ENCODE assay signal across 13 cellular contexts in genomic region chr16:89761304-89761922, GRCh38. TPM values are rescaled to one million over a fixed set of nuclear protein-coding genes. Genes with fewer than 3 reads are reported as not detected.
DNase-seq lines count a peak whose midpoint lies in the region; ATAC-seq lines count a peak whose summit lies in the region.
"Had no signal": no experiment of that assay in that cellular context is flagged by ENCODE, and none has a peak within 500 bp of the region (broad histone marks: within the 10 kb centered on the region; RNA-seq: fewer than 3 reads in every experiment).

No MANE protein-coding gene starts in this region.

- H3K4me1 ChIP-seq in BLaER1, result peaks cover 49% of the 10 kb centered on the region

- no peak for ATAC-seq in activated naive CD4-positive, alpha-beta T cell treated with anti-CD3 and anti-CD28 coated beads, Interleukin-2, amount 50 U/mL, for 72 hours
- ATAC-seq in naive B cell (ENCODE audit: low read depth in 2 of 2) (no peak), GM19023 (IDR thresholded peaks at IDR 0.05; ENCODE audit: unreplicated experiment) (no peak)

- peak overlapping the region; percentile 62 for H3K4me2 ChIP-seq in BLaER1

- no peak for DNase-seq in activated naive CD4-positive, alpha-beta T cell treated with anti-CD3 and anti-CD28 coated beads, Interleukin-2, amount 50 U/mL, for 72 hours (ENCODE audit: low spot score in 2 of 2)
- DNase-seq in naive B cell (peak; percentile 12), NCI-H446 treated with DMSO at 0.1 percent for 48 hours (lab: John Stamatoyannopoulos, UW) (no peak), NCI-H1048 (lab: John Stamatoyannopoulos, UW) (no peak)
- no peak for DNase-seq in activated effector memory CD4-positive, alpha-beta T cell treated with Interleukin-2 at 50 U/mL for 16 hours
- DNase-seq: H7, NCI-H1417, NCI-H2227 treated with DMSO at 0.1 percent for 48 hours, occipital lobe, substantia nigra had no signal

- peak overlapping the region; percentile 56 for H3K27ac ChIP-seq in BLaER1

- H3K36me3 ChIP-seq in BLaER1, result peaks cover 90% of the 10 kb centered on the region

- H3K9me3 Mint-ChIP-seq in activated naive CD4-positive, alpha-beta T cell treated with anti-CD3 and anti-CD28 coated beads, Interleukin-2, amount 50 U/mL, for 72 hours, result no peaks in the 10 kb centered on the region
- no peaks in the 10 kb centered on the region for H3K9me3 Mint-ChIP-seq in naive B cell

- no peaks in the 10 kb centered on the region for H3K9me3 ChIP-seq in BLaER1

- peaks cover 39 to 46% of the 10 kb centered on the region in 2 donors for H3K36me3 Mint-ChIP-seq in activated naive CD4-positive, alpha-beta T cell treated with anti-CD3 and anti-CD28 coated beads, Interleukin-2, amount 50 U/mL, for 72 hours
- H3K36me3 Mint-ChIP-seq in naive B cell, result peaks cover 0 to 7% of the 10 kb centered on the region in 2 donors

- H3K27me3 Mint-ChIP-seq in naive B cell, result no peaks in the 10 kb centered on the region

- peaks cover 30 to 62% (median 47%) of the 10 kb centered on the region in 3 donors for H3K4me1 Mint-ChIP-seq in naive B cell

- peak overlapping the region; percentile 52 to 87 for H3K27ac Mint-ChIP-seq in activated naive CD4-positive, alpha-beta T cell treated with anti-CD3 and anti-CD28 coated beads, Interleukin-2, amount 50 U/mL, for 72 hours
- peak overlapping the region; percentile 90 to 97 (median 93) for H3K27ac Mint-ChIP-seq in naive B cell

- peak overlapping the region; percentile 78 to 94 (median 86) for H3K4me3 Mint-ChIP-seq in naive B cell

- H4K20me1 ChIP-seq in BLaER1, result no peaks in the 10 kb centered on the region

- H3K27me3 ChIP-seq in BLaER1, result no peaks in the 10 kb centered on the region

- H3K9ac ChIP-seq in BLaER1, result peak overlapping the region; percentile 39

- H3K4me3 ChIP-seq in BLaER1, result peak overlapping the region; percentile 27; the same call in 1 of the 2 replicates
- peak overlapping the region; percentile 25; the same call in 1 of the 2 replicates for H3K4me3 ChIP-seq in GM08714 (ENCODE audit: low read length)

RNA-seq across cellular contexts. Expression of gene ZNF276, which starts 40.1 kb away (rescaled TPM):
- total RNA-seq in activated naive CD4-positive, alpha-beta T cell treated with anti-CD3 and anti-CD28 coated beads, Interleukin-2, amount 50 U/mL, for 72 hours, result 10 to 100 TPM; 18.1 to 28.3 TPM
- 10 to 100 TPM in 2 of 6 donors, 1 to 10 TPM in 3, under 1 TPM in 1; 0.22 to 32.6 (median 8.3) TPM for polyA plus RNA-seq in naive B cell (ENCODE audit: low read depth in 6 of 6)

RNA-seq across cellular contexts. Expression of gene VPS9D1, which starts 40.7 kb away (rescaled TPM):
- 1 to 10 TPM; 2.2 to 2.4 TPM for total RNA-seq in activated naive CD4-positive, alpha-beta T cell treated with anti-CD3 and anti-CD28 coated beads, Interleukin-2, amount 50 U/mL, for 72 hours
- under 1 TPM in 5 of 6 donors, not detected in 1; 0.14 to 0.88 (median 0.51) TPM for polyA plus RNA-seq in naive B cell (ENCODE audit: low read depth in 6 of 6)

RNA-seq across cellular contexts. Expression of gene FANCA, which starts 55.0 kb away (rescaled TPM):
- 100 to 1,000 TPM; 123 to 194 TPM for total RNA-seq in activated naive CD4-positive, alpha-beta T cell treated with anti-CD3 and anti-CD28 coated beads, Interleukin-2, amount 50 U/mL, for 72 hours
- polyA plus RNA-seq in naive B cell (ENCODE audit: low read depth in 6 of 6), result 10 to 100 TPM; 11.7 to 30.5 (median 17.4) TPM

RNA-seq across cellular contexts. Expression of gene SPATA2L, which starts 59.9 kb away (rescaled TPM):
- total RNA-seq in activated naive CD4-positive, alpha-beta T cell treated with anti-CD3 and anti-CD28 coated beads, Interleukin-2, amount 50 U/mL, for 72 hours, result 1 to 10 TPM; 1.3 to 7.0 TPM
- polyA plus RNA-seq in naive B cell (ENCODE audit: low read depth in 6 of 6), result 10 to 100 TPM in 1 of 6 donors, 1 to 10 TPM in 5; 5.9 to 18.8 (median 8.6) TPM
